In the genomic region with DNA sequence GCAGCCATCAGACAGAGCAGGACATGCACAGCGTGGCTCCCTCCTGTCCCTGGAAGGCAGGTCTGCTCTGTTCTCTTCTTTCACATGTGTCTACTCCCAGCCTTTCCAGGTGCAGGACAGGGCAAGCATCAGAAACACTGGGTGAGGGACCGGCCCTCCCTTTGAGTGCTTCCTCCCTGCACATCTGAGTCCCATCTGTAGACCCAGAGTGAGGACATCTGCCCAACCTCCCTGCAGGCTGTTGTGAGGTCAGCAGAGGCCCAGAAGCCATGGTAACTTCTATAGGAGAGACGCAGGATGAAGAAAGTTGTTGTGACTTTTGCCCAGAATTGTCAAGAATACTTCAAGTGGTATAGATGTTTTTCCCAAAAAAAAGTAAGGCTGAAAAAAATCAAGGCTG, we compare ENCODE assay signal across 1 cellular context.
TF ChIP-seq lines count a peak whose summit lies in the region.

No MANE protein-coding gene starts in this region.

TF ChIP-seq in IMR-90, 13 proteins besides CTCF, POLR2A, EP300 and RAD21:
- TF ChIP-seq SMC3 (IDR thresholded peaks at IDR 0.05; ENCODE audit: low read depth, low read length): no peak
- TF ChIP-seq RFX5 (IDR thresholded peaks at IDR 0.05; ENCODE audit: low read depth, low read length): no peak
- TF ChIP-seq, protein P1, sequence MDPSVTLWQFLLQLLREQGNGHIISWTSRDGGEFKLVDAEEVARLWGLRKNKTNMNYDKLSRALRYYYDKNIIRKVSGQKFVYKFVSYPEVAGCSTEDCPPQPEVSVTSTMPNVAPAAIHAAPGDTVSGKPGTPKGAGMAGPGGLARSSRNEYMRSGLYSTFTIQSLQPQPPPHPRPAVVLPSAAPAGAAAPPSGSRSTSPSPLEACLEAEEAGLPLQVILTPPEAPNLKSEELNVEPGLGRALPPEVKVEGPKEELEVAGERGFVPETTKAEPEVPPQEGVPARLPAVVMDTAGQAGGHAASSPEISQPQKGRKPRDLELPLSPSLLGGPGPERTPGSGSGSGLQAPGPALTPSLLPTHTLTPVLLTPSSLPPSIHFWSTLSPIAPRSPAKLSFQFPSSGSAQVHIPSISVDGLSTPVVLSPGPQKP (IDR thresholded peaks at IDR 0.05; ENCODE audit: borderline replicate concordance, low read depth, low read length): no peak
- no peak for TF ChIP-seq CEBPB (IDR thresholded peaks at IDR 0.05; ENCODE audit: low read depth, low read length)
- no peak for TF ChIP-seq MXI1 (IDR thresholded peaks at IDR 0.05; ENCODE audit: borderline replicate concordance, low read depth, low read length)
- no peak for TF ChIP-seq FOS (IDR thresholded peaks at IDR 0.05; ENCODE audit: low read depth, low read length)
TF ChIP-seq in IMR-90: peak in this region for 0.
